In the genomic region with DNA sequence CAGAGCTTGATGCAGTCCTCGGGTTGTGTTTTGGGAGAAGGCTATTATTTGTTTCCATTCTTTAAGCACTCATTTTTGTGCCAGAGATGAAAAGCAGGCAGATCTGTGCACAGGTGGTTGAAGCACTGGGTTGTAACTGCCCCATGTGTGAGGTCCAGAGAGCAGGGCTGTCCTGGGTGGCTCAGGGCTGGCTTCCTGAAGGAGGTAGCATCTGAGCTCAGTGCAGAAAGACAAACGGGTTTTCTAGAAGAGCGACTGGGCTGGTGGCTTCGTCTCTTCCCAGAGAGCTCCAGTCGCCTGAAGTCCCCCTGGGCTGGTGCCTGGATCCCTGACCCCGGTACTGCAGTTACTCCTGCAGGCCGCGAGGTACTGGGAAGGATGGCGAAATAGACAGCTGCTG, we compare ENCODE assay signal across 29 cellular contexts.
"Had no signal": no experiment of that assay in that cellular context is flagged by ENCODE, and none has a peak within 500 bp of the region (broad histone marks: within the 10 kb centered on the region; RNA-seq: fewer than 3 reads in every experiment).

No MANE protein-coding gene starts in this region.

- H3K27me3 ChIP-seq: ovary, spleen, suprapubic skin, testis, tibial artery, transverse colon, upper lobe of right lung, uterus had no signal

- H2AFZ ChIP-seq: parathyroid adenoma had no signal

- H3K4me3 Mint-ChIP-seq: naive thymus-derived CD4-positive, alpha-beta T cell; natural killer cell; nephron; stimulated activated memory B cell treated with anti-CD40 and anti-IgM and Interleukin-4, amounts not matched to agents 10 μg/mL and 1 μg/mL and 100 μg/mL, for 72 hours; stimulated activated naive CD8-positive, alpha-beta T cell treated with anti-CD3 and anti-CD28 coated beads, Interleukin-15, amount 100 ng/mL, for 72 hours; type B pancreatic cell had no signal

- H3K27me3 Mint-ChIP-seq: naive thymus-derived CD4-positive, alpha-beta T cell; progenitor cell of endocrine pancreas; stimulated activated memory B cell treated with anti-CD40 and anti-IgM and Interleukin-4, amounts not matched to agents 10 μg/mL and 1 μg/mL and 100 μg/mL, for 72 hours; stimulated activated naive CD8-positive, alpha-beta T cell treated with anti-CD3 and anti-CD28 coated beads, Interleukin-15, amount 100 ng/mL, for 72 hours; type B pancreatic cell had no signal

- H3K9ac ChIP-seq: parathyroid adenoma had no signal

- H3K36me3 Mint-ChIP-seq: natural killer cell, type B pancreatic cell had no signal

- ATAC-seq: naive thymus-derived CD4-positive, alpha-beta T cell; natural killer cell; psoas muscle; right cardiac atrium; sciatic nerve; stimulated activated memory B cell treated with anti-CD40 and anti-IgM and Interleukin-4, amounts not matched to agents 10 μg/mL and 1 μg/mL and 100 μg/mL, for 72 hours; stimulated activated naive CD8-positive, alpha-beta T cell treated with anti-CD3 and anti-CD28 coated beads, Interleukin-15, amount 100 ng/mL, for 72 hours; stimulated activated naive CD8-positive, alpha-beta T cell treated with anti-CD3 and anti-CD28 coated beads, Interleukin-15, Interleukin-2, amounts not matched to agents 100 U/mL and 50 U/mL, for 24 hours; upper lobe of right lung had no signal

- H3K4me3 ChIP-seq: ovary, psoas muscle, skin epidermis, smooth muscle cell, spleen, suprapubic skin, testis, tibial artery, transverse colon, upper lobe of right lung, uterus had no signal

- H3K27ac ChIP-seq: ovary, parathyroid adenoma, psoas muscle, skin epidermis, spleen, suprapubic skin, testis, tibial artery, transverse colon, upper lobe of right lung, uterus had no signal

- H3K9me3 ChIP-seq: ovary, psoas muscle, spleen, suprapubic skin, testis, tibial artery, transverse colon, upper lobe of right lung, uterus had no signal

- H3K36me3 ChIP-seq: ovary, spleen, suprapubic skin, tibial artery, transverse colon, upper lobe of right lung, uterus had no signal

- H3K27ac Mint-ChIP-seq: natural killer cell; nephron; stimulated activated memory B cell treated with anti-CD40 and anti-IgM and Interleukin-4, amounts not matched to agents 10 μg/mL and 1 μg/mL and 100 μg/mL, for 72 hours; stimulated activated naive CD8-positive, alpha-beta T cell treated with anti-CD3 and anti-CD28 coated beads, Interleukin-15, amount 100 ng/mL, for 72 hours; type B pancreatic cell had no signal

- DNase-seq: naive thymus-derived CD4-positive, alpha-beta T cell; natural killer cell; ovary; psoas muscle; right cardiac atrium; spleen; stimulated activated CD4-positive, alpha-beta T cell treated with anti-CD3 and anti-CD28 coated beads, Interleukin-12 subunit alpha, Interleukin-12 subunit beta, amount 100 ng/mL, for 4 hours; stimulated activated CD4-positive, alpha-beta T cell treated with anti-CD3 and anti-CD28 coated beads, Interleukin-1b, Interleukin-23, amount 100 ng/mL, for 48 hours; stimulated activated CD4-positive, alpha-beta T cell treated with anti-CD3 and anti-CD28 coated beads, Interleukin-4, amount 100 ng/mL, for 1 hour; stimulated activated CD4-positive, alpha-beta T cell treated with anti-CD3 and anti-CD28 coated beads, Interleukin-4, amount 100 ng/mL, for 4 hours; stimulated activated CD8-positive, alpha-beta memory T cell treated with anti-CD3 and anti-CD28 coated beads, Interleukin-4, amount 100 ng/mL, for 48 hours; stimulated activated naive CD4-positive, alpha-beta T cell; stimulated activated naive CD8-positive, alpha-beta T cell treated with anti-CD3 and anti-CD28 coated beads, Interleukin-15, amount 100 ng/mL, for 72 hours; stimulated activated naive CD8-positive, alpha-beta T cell treated with anti-CD3 and anti-CD28 coated beads, Interleukin-15, Interleukin-2, amounts not matched to agents 100 U/mL and 50 U/mL, for 24 hours; substantia nigra; testis; tibial artery; transverse colon; upper lobe of right lung; uterus had no signal

- H3K4me1 ChIP-seq: parathyroid adenoma, psoas muscle, spleen, suprapubic skin, testis, tibial artery, upper lobe of right lung, uterus had no signal

- H3K4me2 ChIP-seq: smooth muscle cell had no signal

- H3K9me3 Mint-ChIP-seq: natural killer cell; nephron; stimulated activated naive CD8-positive, alpha-beta T cell treated with anti-CD3 and anti-CD28 coated beads, Interleukin-15, amount 100 ng/mL, for 72 hours; type B pancreatic cell had no signal
